Comparison of ENCODE assay signal across 21 cellular contexts in the genomic region with DNA sequence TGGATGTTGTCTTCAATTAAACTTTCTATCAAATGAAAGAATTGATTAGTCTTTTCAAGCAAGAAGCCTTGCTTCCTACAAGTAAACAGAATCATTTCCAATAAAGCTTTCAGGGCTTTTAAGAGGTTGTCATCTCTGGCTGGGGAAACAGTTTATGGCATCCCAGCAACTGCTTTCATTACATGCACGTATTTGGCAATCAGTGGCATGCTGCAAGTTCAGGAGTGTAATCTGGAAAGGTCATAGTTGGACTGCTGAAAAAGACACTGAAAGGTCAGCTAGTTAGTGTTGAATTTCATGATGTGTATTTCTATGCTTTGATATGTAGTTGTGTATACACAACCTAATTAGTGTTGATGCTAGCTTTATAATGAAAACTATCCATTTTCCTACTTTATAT.
"Had no signal": no experiment of that assay in that cellular context is flagged by ENCODE, and none has a peak within 500 bp of the region (broad histone marks: within the 10 kb centered on the region; RNA-seq: fewer than 3 reads in every experiment).

No MANE protein-coding gene starts in this region.

- FAIRE-seq: RCC 7860 had no signal

- H3K4me1 ChIP-seq: SJCRH30 had no signal

- H3K36me3 ChIP-seq: MG63, SJCRH30 had no signal

- H3K4me3 ChIP-seq: MG63, SJCRH30 had no signal

- ATAC-seq: SK-N-SH treated with all-trans-retinoic acid at 6 μM for 48 hours had no signal

- H3K27me3 ChIP-seq: MG63, SJCRH30 had no signal

- H3K9me3 ChIP-seq: MG63, SJCRH30 had no signal

- H3K27ac ChIP-seq: SJCRH30 had no signal

- DNase-seq: KBM-7, MG63, NCI-H1092, NCI-H1105 treated with DMSO at 0.1 percent for 48 hours, NCI-H1417 treated with DMSO at 0.1 percent for 48 hours, NCI-H146, NCI-H1694 treated with DMSO at 0.1 percent for 48 hours, NCI-H1930, NCI-H2081, NCI-H2107, NCI-H2171 treated with DMSO at 0.1 percent for 48 hours, NCI-H345, NCI-H446 treated with DMSO at 0.1 percent for 48 hours, NCI-H510A treated with DMSO at 0.1 percent for 48 hours, NCI-H526, NCI-H82, RPMI8226, SHP77 treated with DMSO at 0.1 percent for 48 hours, SJCRH30 had no signal
